ENCODE assay signal across 8 cellular contexts in genomic region chr6:24775520-24776058, GRCh38. TPM values are rescaled to one million over a fixed set of nuclear protein-coding genes. Genes with fewer than 3 reads are reported as not detected.
DNase-seq lines count a peak whose midpoint lies in the region; ATAC-seq and TF ChIP-seq lines count a peak whose summit lies in the region.

No MANE protein-coding gene starts in this region.

- H3K9ac ChIP-seq in adipocyte (ENCODE audit: low read length): peak overlapping the region; percentile 96

- H3K27ac ChIP-seq in AG04450 (ENCODE audit: low read depth, low read length) (peak overlapping the region; percentile 89), iPS DF 6.9 (ENCODE audit: low read length) (no peak overlapping the region)

- POLR2A ChIA-PET in AG04450 (lab: Yijun Ruan, JAX): interaction anchor here (0.5 to 0.6 kb wide), 2 partner anchors 57 to 504 kb away, joined by 3 to 4 read pairs; partner anchors contain the start of gene C6orf62

- H3K4me3 ChIP-seq in AG04450 (ENCODE audit: low read depth, low read length) (peak overlapping the region; percentile 100), adipocyte (ENCODE audit: low read length) (peak overlapping the region; percentile 100), iPS DF 6.9 (ENCODE audit: low read length) (peak overlapping the region; percentile 80; the same call in 1 of the 2 replicates)

- no CpG with 5 or more reads among the region's 20 CpGs for WGBS in iPS DF 6.9 (ENCODE audit: insufficient coverage, insufficient read length)

- TF ChIP-seq CTCF in AG04450 (IDR thresholded peaks at IDR 0.05; ENCODE audit: low read depth, low read length): no peak

- H3K9me3 ChIP-seq in AG04450 (ENCODE audit: control insufficient read depth, insufficient read depth, low read length) (no peaks in the 10 kb centered on the region; the same call in 1 of the 2 replicates), adipocyte (ENCODE audit: control insufficient read depth, low read length) (no peaks in the 10 kb centered on the region), iPS DF 6.9 (ENCODE audit: control insufficient read depth, insufficient read depth, low read length) (no peaks in the 10 kb centered on the region)

- H3K36me3 ChIP-seq in adipocyte (ENCODE audit: control insufficient read depth, insufficient read depth, low read length, severe bottlenecking) (no peaks in the 10 kb centered on the region), iPS DF 6.9 (ENCODE audit: control insufficient read depth, insufficient read depth, low read length) (peaks cover 2% of the 10 kb centered on the region; the same call in 1 of the 2 replicates)

- DNase-seq in AG04450 (ENCODE audit: low read depth, low spot score): no peak
- DNase-seq in NAMALWA (ENCODE audit: low spot score): peak; percentile 58
- peak; percentile 78 for DNase-seq in adipocyte (ENCODE audit: low read depth)
- DNase-seq in iPS DF 6.9 (ENCODE audit: low read depth, low spot score): no peak
- peak; percentile 50 for DNase-seq in stimulated activated CD4-positive, alpha-beta T cell treated with anti-CD3 and anti-CD28 coated beads, Interleukin-4, amount 100 ng/mL, for 1 hour
- no peak for DNase-seq in DMS114 treated with DMSO at 0.1 percent for 48 hours (lab: John Stamatoyannopoulos, UW; ENCODE audit: unreplicated experiment)
- no peak for DNase-seq in AML-193 (lab: John Stamatoyannopoulos, UW)

- H3K27me3 ChIP-seq in AG04450 (ENCODE audit: control insufficient read depth, insufficient read depth, low read length) (no peaks in the 10 kb centered on the region), adipocyte (replicated peaks; ENCODE audit: control insufficient read depth, insufficient read depth, low read length) (no peaks in the 10 kb centered on the region), iPS DF 6.9 (ENCODE audit: control insufficient read depth, insufficient read depth, low read length) (no peaks in the 10 kb centered on the region)

- H3K4me1 ChIP-seq in adipocyte (ENCODE audit: control insufficient read depth, insufficient read depth, low read length) (peaks cover 30% of the 10 kb centered on the region), iPS DF 6.9 (ENCODE audit: control insufficient read depth, insufficient read depth, low read length) (peaks cover 3% of the 10 kb centered on the region; the same call in 1 of the 2 replicates)

- CTCF ChIA-PET in AG04450 (lab: Charles Lee): interaction anchor here (0.5 to 2.6 kb wide), 4 partner anchors 28 to 295 kb away, joined by 3 to 12 read pairs (median 3); no protein-coding TSS in a partner anchor

- peak; percentile 4 for ATAC-seq in GM19351 (IDR thresholded peaks at IDR 0.05; ENCODE audit: unreplicated experiment)

RNA-seq across cellular contexts. Expression of gene GMNN, which starts 0.9 kb away (rescaled TPM):
- polyA plus RNA-seq in AG04450 (2011; rRNA removed): 17.4 and 22.0 TPM in 2 replicates
- polyA minus RNA-seq in AG04450 (2011; rRNA and poly(A)+ RNA removed): 5.4 and 6.3 TPM in 2 replicates

RNA-seq across cellular contexts. Expression of gene ARMH2, which starts 23.1 kb away (rescaled TPM):
- polyA plus RNA-seq in AG04450 (2011; rRNA removed): not detected in 2 replicates
- polyA minus RNA-seq in AG04450 (2011; rRNA and poly(A)+ RNA removed): not detected in 2 replicates

RNA-seq across cellular contexts. Expression of gene C6orf62, which starts 56.6 kb away (rescaled TPM):
- polyA plus RNA-seq in AG04450 (2011; rRNA removed): 76.4 and 111 TPM in 2 replicates
- 71.2 and 96.7 TPM in 2 replicates for polyA minus RNA-seq in AG04450 (2011; rRNA and poly(A)+ RNA removed)

Comparison
In these comparisons a context has a peak if more than half of its experiments do, and no peak if none do; other contexts are left out.
1. DNase-seq: peak in NAMALWA (single experiment), adipocyte (single experiment) and stimulated activated CD4-positive, alpha-beta T cell treated with anti-CD3 and anti-CD28 coated beads, Interleukin-4, amount 100 ng/mL, for 1 hour (single experiment); none in AG04450 (single experiment), iPS DF 6.9 (single experiment), DMS114 treated with DMSO at 0.1 percent for 48 hours (single experiment) and AML-193 (0 of 2).
2. Peak in every context shown above with its lines, with median percentiles within 50 percentile points of each other: H3K4me3 ChIP-seq.